Comparison of ENCODE assay signal across 33 cellular contexts in the genomic region with DNA sequence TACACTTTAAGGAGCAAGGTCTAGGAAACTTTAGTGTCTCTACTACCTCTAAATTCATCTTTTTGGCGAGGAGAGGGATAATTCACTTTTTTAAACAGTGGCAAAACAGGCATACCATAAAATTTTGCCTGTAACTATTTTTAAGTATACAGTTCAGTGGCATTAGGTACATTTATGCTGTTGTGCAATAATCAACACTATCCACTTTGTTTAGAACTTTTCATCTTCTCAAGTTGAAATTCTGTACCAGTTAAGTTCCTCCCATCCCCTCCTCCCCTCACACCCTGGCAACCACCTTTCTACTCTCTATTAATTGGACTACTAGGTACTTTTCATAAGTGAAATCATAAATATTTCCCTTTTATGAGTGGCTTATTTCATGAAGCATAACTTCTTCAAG. TPM values are rescaled to one million over a fixed set of nuclear protein-coding genes. Genes with fewer than 3 reads are reported as not detected.
"Had no signal": no experiment of that assay in that cellular context is flagged by ENCODE, and none has a peak within 500 bp of the region (broad histone marks: within the 10 kb centered on the region; RNA-seq: fewer than 3 reads in every experiment).

No MANE protein-coding gene starts in this region.

- DNase-seq: colonic mucosa; cortex of kidney; effector CD8-positive, alpha-beta T cell; effector memory CD8-positive, alpha-beta T cell; endodermal cell; erythroblast; esophagus squamous epithelium; foreskin fibroblast; foreskin melanocyte; gastrocnemius medialis; glutamatergic neuron; head of caudate nucleus; heart right ventricle; hypothalamus; immature natural killer cell; islet precursor cell; kidney; kidney glomerular epithelial cell; left lung; left ventricle myocardium superior; lower lobe of right lung; mesenchymal stem cell; mucosa of descending colon; naive B cell had no signal

- H3K4me3 Mint-ChIP-seq: dendritic cell treated with granulocyte-macrophage colony-stimulating factor and Interleukin-4, amounts not matched to agents 40 ng/mL and 50 ng/mL, for 4 days; effector memory CD8-positive, alpha-beta T cell; endodermal cell; immature natural killer cell; mesothelial cell of epicardium; naive B cell had no signal

- H3K27me3 ChIP-seq: colonic mucosa, esophagus squamous epithelium, gastrocnemius medialis, heart right ventricle, left lung had no signal

- H3K27ac Mint-ChIP-seq: dendritic cell treated with granulocyte-macrophage colony-stimulating factor and Interleukin-4, amounts not matched to agents 40 ng/mL and 50 ng/mL, for 4 days; effector memory CD8-positive, alpha-beta T cell; endodermal cell; mesothelial cell of epicardium; naive B cell had no signal

- H3K4me3 ChIP-seq: colonic mucosa, esophagus squamous epithelium, gastrocnemius medialis, heart right ventricle, left lung, lower lobe of right lung, mucosa of descending colon had no signal

- H3K27me3 Mint-ChIP-seq: dendritic cell treated with granulocyte-macrophage colony-stimulating factor and Interleukin-4, amounts not matched to agents 40 ng/mL and 50 ng/mL, for 4 days; effector memory CD8-positive, alpha-beta T cell; naive B cell had no signal

- ATAC-seq: effector memory CD8-positive, alpha-beta T cell; esophagus mucosa; gastrocnemius medialis; heart right ventricle; left lung; left ventricle myocardium superior; lower lobe of right lung; mucosa of descending colon had no signal

- H3K4me1 Mint-ChIP-seq: endodermal cell, immature natural killer cell, mesothelial cell of epicardium, naive B cell had no signal

- FAIRE-seq: endometrium, kidney had no signal

- H3K9me3 Mint-ChIP-seq: dendritic cell treated with granulocyte-macrophage colony-stimulating factor and Interleukin-4, amounts not matched to agents 40 ng/mL and 50 ng/mL, for 4 days; effector memory CD8-positive, alpha-beta T cell; immature natural killer cell had no signal

- H3K4me1 ChIP-seq: colonic mucosa, esophagus squamous epithelium, gastrocnemius medialis, heart right ventricle, left lung, lower lobe of right lung had no signal

- H3K27ac ChIP-seq: colonic mucosa, epithelial cell of prostate, esophagus squamous epithelium, gastrocnemius medialis, heart right ventricle, left lung, lower lobe of right lung had no signal

- H3K9me3 ChIP-seq: colonic mucosa, esophagus squamous epithelium, gastrocnemius medialis, left lung, lower lobe of right lung, mucosa of descending colon had no signal

RNA-seq across cellular contexts. Expression of a gene that starts 42.3 kb away (rescaled TPM):
- total RNA-seq: dermis microvascular lymphatic vessel endothelial cell, esophagus mucosa, kidney, left lung, lower lobe of right lung, lung microvascular endothelial cell, mesenteric fat pad, myocyte had no signal
- polyA plus RNA-seq: immature natural killer cell had no signal
